Comparison of ENCODE assay signal across 8 cellular contexts in genomic region chr14:67940476-67940875, GRCh38.
DNase-seq lines count a peak whose midpoint lies in the region; ATAC-seq and TF ChIP-seq lines count a peak whose summit lies in the region.

No MANE protein-coding gene starts in this region.

- H3K4me1 Mint-ChIP-seq in nephron progenitor cell, result peaks cover 66% of the 10 kb centered on the region
- no peaks in the 10 kb centered on the region for H3K4me1 Mint-ChIP-seq in activated CD4-positive, alpha-beta T cell treated with anti-CD3 and anti-CD28 coated beads, Interleukin-2, amount 10 ng/mL, durations not matched to agents 7 days and 5 days
- H3K4me1 Mint-ChIP-seq in activated T-cell treated with anti-CD3 and anti-CD28 coated beads, Interleukin-2, amount 50 U/mL, for 4 hours (ENCODE audit: low read depth), result no peaks in the 10 kb centered on the region

- H4K20me1 ChIP-seq in fibroblast of lung (ENCODE audit: control insufficient read depth, extremely low read depth, insufficient read depth, low read length), result no peaks in the 10 kb centered on the region

- H3K4me3 Mint-ChIP-seq in nephron progenitor cell, result peak overlapping the region; percentile 20
- H3K4me3 Mint-ChIP-seq in activated CD4-positive, alpha-beta T cell treated with anti-CD3 and anti-CD28 coated beads, Interleukin-2, amount 10 ng/mL, durations not matched to agents 7 days and 5 days, result no peak overlapping the region
- no peak overlapping the region for H3K4me3 Mint-ChIP-seq in activated T-cell treated with anti-CD3 and anti-CD28 coated beads, Interleukin-2, amount 50 U/mL, for 4 hours

- H3K27ac ChIP-seq in RWPE1 (peak overlapping the region; percentile 91), fibroblast of lung (ENCODE audit: insufficient read depth, low read length) (peak overlapping the region; percentile 31), upper lobe of left lung (peak overlapping the region in 3 of 4 donors; percentile 4 to 74 (median 6))

- no peaks in the 10 kb centered on the region for H3K9me3 Mint-ChIP-seq in nephron progenitor cell
- no peaks in the 10 kb centered on the region for H3K9me3 Mint-ChIP-seq in activated CD4-positive, alpha-beta T cell treated with anti-CD3 and anti-CD28 coated beads, Interleukin-2, amount 10 ng/mL, durations not matched to agents 7 days and 5 days
- H3K9me3 Mint-ChIP-seq in activated T-cell treated with anti-CD3 and anti-CD28 coated beads, Interleukin-2, amount 50 U/mL, for 4 hours, result no peaks in the 10 kb centered on the region

- H3K36me3 Mint-ChIP-seq in nephron progenitor cell (ENCODE audit: low read depth), result no peaks in the 10 kb centered on the region
- H3K36me3 Mint-ChIP-seq in activated CD4-positive, alpha-beta T cell treated with anti-CD3 and anti-CD28 coated beads, Interleukin-2, amount 10 ng/mL, durations not matched to agents 7 days and 5 days (ENCODE audit: low read depth), result no peaks in the 10 kb centered on the region
- H3K36me3 Mint-ChIP-seq in activated T-cell treated with anti-CD3 and anti-CD28 coated beads, Interleukin-2, amount 50 U/mL, for 4 hours (ENCODE audit: insufficient read depth), result no peaks in the 10 kb centered on the region

- H3K9ac ChIP-seq in fibroblast of lung (ENCODE audit: insufficient read depth, low read length), result no peak overlapping the region

- H3K27ac Mint-ChIP-seq in nephron progenitor cell, result peak overlapping the region; percentile 99
- no peak overlapping the region for H3K27ac Mint-ChIP-seq in activated CD4-positive, alpha-beta T cell treated with anti-CD3 and anti-CD28 coated beads, Interleukin-2, amount 10 ng/mL, durations not matched to agents 7 days and 5 days

- WGBS in upper lobe of left lung, 2 donors, result 64 to 66% methylated on average over 1 of the region's 1 CpG

- DNase-seq in RWPE1 (ENCODE audit: low spot score), result no peak
- DNase-seq in fibroblast of lung (ENCODE audit: low read depth in 2 of 2), result peak in 1 of 2 donors; percentile 90
- no peak for DNase-seq in nephron progenitor cell
- no peak for DNase-seq in upper lobe of left lung
- DNase-seq in activated CD4-positive, alpha-beta T cell treated with anti-CD3 and anti-CD28 coated beads, Interleukin-2, amount 10 ng/mL, durations not matched to agents 7 days and 5 days, result no peak
- no peak for DNase-seq in stimulated activated CD4-positive, alpha-beta T cell treated with anti-CD3 and anti-CD28 coated beads, Interleukin-2, amount 100 ng/mL, for 48 hours
- DNase-seq in activated T-cell treated with anti-CD3 and anti-CD28 coated beads, Interleukin-2, amount 50 U/mL, for 4 hours, result no peak
- DNase-seq in NOMO-1 (lab: John Stamatoyannopoulos, UW; ENCODE audit: unreplicated experiment in 2 of 2), result no peak

- CTCF ChIA-PET in RWPE1 (lab: Yijun Ruan, JAX), result no interaction called here
- CTCF ChIA-PET in activated CD4-positive, alpha-beta T cell treated with anti-CD3 and anti-CD28 coated beads, Interleukin-2, amount 10 ng/mL, durations not matched to agents 7 days and 5 days (lab: Charles Lee), result interaction anchor here (0.6 kb wide), 1 partner anchor 57 kb away, joined by 5 read pairs; no protein-coding TSS in a partner anchor

- no peaks in the 10 kb centered on the region for H3K27me3 Mint-ChIP-seq in nephron progenitor cell (ENCODE audit: low read depth, poor library complexity)
- no peaks in the 10 kb centered on the region for H3K27me3 Mint-ChIP-seq in activated CD4-positive, alpha-beta T cell treated with anti-CD3 and anti-CD28 coated beads, Interleukin-2, amount 10 ng/mL, durations not matched to agents 7 days and 5 days
- H3K27me3 Mint-ChIP-seq in activated T-cell treated with anti-CD3 and anti-CD28 coated beads, Interleukin-2, amount 50 U/mL, for 4 hours (ENCODE audit: low read depth), result no peaks in the 10 kb centered on the region

- POLR2A ChIA-PET in RWPE1 (lab: Yijun Ruan, JAX; ENCODE audit: low non-redundant PET), result no interaction called here
- POLR2A ChIA-PET in activated CD4-positive, alpha-beta T cell treated with anti-CD3 and anti-CD28 coated beads, Interleukin-2, amount 10 ng/mL, durations not matched to agents 7 days and 5 days (lab: Charles Lee), result no interaction called here

- H3K4me2 ChIP-seq in fibroblast of lung (ENCODE audit: extremely low read depth, insufficient read depth, low read length), result peak overlapping the region; percentile 11

- H3K4me1 ChIP-seq in fibroblast of lung (ENCODE audit: control insufficient read depth, extremely low read depth, insufficient read depth, low read length), result peaks cover 18% of the 10 kb centered on the region
- peaks cover 31 to 57% (median 44%) of the 10 kb centered on the region in 4 donors for H3K4me1 ChIP-seq in upper lobe of left lung

- H2AFZ ChIP-seq in fibroblast of lung (ENCODE audit: low read length), result no peak overlapping the region

- no peaks in the 10 kb centered on the region for H3K27me3 ChIP-seq in fibroblast of lung (ENCODE audit: control insufficient read depth, insufficient read depth, low read length)
- no peaks in the 10 kb centered on the region for H3K27me3 ChIP-seq in upper lobe of left lung

- TF ChIP-seq POLR2A in upper lobe of left lung (IDR thresholded peaks at IDR 0.05), result no peak

- no peaks in the 10 kb centered on the region for H3K79me2 ChIP-seq in fibroblast of lung (ENCODE audit: control insufficient read depth, insufficient read depth, low read length)

- ATAC-seq in upper lobe of left lung (ENCODE audit: low FRiP score in 2 of 2), result peak in 1 of 2 donors; percentile 76
- ATAC-seq in activated T-cell treated with anti-CD3 and anti-CD28 coated beads, Interleukin-2, amount 50 U/mL, for 4 hours, result no peak

- TF ChIP-seq CTCF in RWPE1 (conservative IDR thresholded peaks at IDR 0.05; ENCODE audit: low read depth), result no peak
- TF ChIP-seq CTCF in fibroblast of lung (conservative IDR thresholded peaks at IDR 0.05 in 1 of 2, IDR thresholded peaks at IDR 0.05 in 1 of 2; ENCODE audit: low read depth in 1 of 2, low read length in 2 of 2), result no peak
- TF ChIP-seq CTCF in nephron progenitor cell (IDR thresholded peaks at IDR 0.05), result no peak
- no peak for TF ChIP-seq CTCF in upper lobe of left lung (IDR thresholded peaks at IDR 0.05)

- no peak overlapping the region for H3K4me3 ChIP-seq in fibroblast of lung (replicated peaks in 1 of 4; ENCODE audit: control extremely low read depth in 1 of 4, insufficient read depth in 1 of 4, low read depth in 3 of 4, low read length in 4 of 4)
- H3K4me3 ChIP-seq in upper lobe of left lung, result no peak overlapping the region

- H3K9me3 ChIP-seq in fibroblast of lung (ENCODE audit: control insufficient read depth, insufficient read depth, low read depth, low read length) (no peaks in the 10 kb centered on the region), upper lobe of left lung (no peaks in the 10 kb centered on the region)

- no peak for TF ChIP-seq EP300 in upper lobe of left lung (IDR thresholded peaks at IDR 0.05)

- H3K36me3 ChIP-seq in fibroblast of lung (ENCODE audit: control insufficient read depth, insufficient read depth, low read length) (no peaks in the 10 kb centered on the region), upper lobe of left lung (no peaks in the 10 kb centered on the region)

Comparison
In these comparisons a context has a peak if more than half of its experiments do, and no peak if none do; other contexts are left out.
1. H3K27ac ChIP-seq: peak in every context shown above with its lines; median percentile 91 in RWPE1; 31 in fibroblast of lung; 6 in upper lobe of left lung.